In genomic region chrX:41150043-41150442, GRCh38 we compare ENCODE assay signal across 27 cellular contexts.
"Had no signal": no experiment of that assay in that cellular context is flagged by ENCODE, and none has a peak within 500 bp of the region (broad histone marks: within the 10 kb centered on the region; RNA-seq: fewer than 3 reads in every experiment).

No MANE protein-coding gene starts in this region.

- H3K27me3 Mint-ChIP-seq: activated CD4-positive, alpha-beta memory T cell treated with anti-CD3 and anti-CD28 coated beads for 36 hours; activated CD4-positive, alpha-beta T cell treated with anti-CD3 and anti-CD28 coated beads for 36 hours; activated CD4-positive, alpha-beta T cell treated with anti-CD3 and anti-CD28 coated beads, Interleukin-2, amount 10 ng/mL, durations not matched to agents 24 days and 14 days; activated naive CD4-positive, alpha-beta T cell treated with anti-CD3 and anti-CD28 coated beads, Interleukin-2, amount 10 ng/mL, durations not matched to agents 7 days and 5 days; activated naive CD8-positive, alpha-beta T cell treated with anti-CD3 and anti-CD28 coated beads, Interleukin-2, amount 10 ng/mL, durations not matched to agents 7 days and 5 days; activated T-cell treated with anti-CD3 and anti-CD28 coated beads, Interleukin-2, amount 50 U/mL, for 24 hours; dendritic cell treated with granulocyte-macrophage colony-stimulating factor and Interleukin-4, amounts not matched to agents 40 ng/mL and 50 ng/mL, for 4 days had no signal

- DNase-seq: activated CD4-positive, alpha-beta memory T cell treated with anti-CD3 and anti-CD28 coated beads for 36 hours; activated CD4-positive, alpha-beta T cell treated with anti-CD3 and anti-CD28 coated beads for 36 hours; activated CD4-positive, alpha-beta T cell treated with anti-CD3 and anti-CD28 coated beads, Interleukin-2, amount 10 ng/mL, durations not matched to agents 24 days and 14 days; activated CD4-positive, CD25-positive, alpha-beta regulatory T cell; activated CD4-positive, CD25-positive, alpha-beta regulatory T cell treated with anti-CD3 and anti-CD28 coated beads, Interleukin-2, amount 50 U/mL, for 72 hours; activated CD8-positive, alpha-beta memory T cell treated with anti-CD3 and anti-CD28 coated beads, Interleukin-2, amount 50 U/mL, for 48 hours; activated gamma-delta T cell; activated naive CD4-positive, alpha-beta T cell; activated naive CD4-positive, alpha-beta T cell treated with anti-CD3 and anti-CD28 coated beads, Interleukin-2, amount 10 ng/mL, durations not matched to agents 7 days and 5 days; activated naive CD8-positive, alpha-beta T cell treated with anti-CD3 and anti-CD28 coated beads, Interleukin-2, amount 10 ng/mL, durations not matched to agents 7 days and 5 days; activated T-cell treated with anti-CD3 and anti-CD28 coated beads for 4 hours; activated T-cell treated with anti-CD3 and anti-CD28 coated beads, Interleukin-2, amount 50 U/mL, for 24 hours; activated T-cell treated with anti-CD3 and anti-CD28 coated beads, Interleukin-2, amount 50 U/mL, for 72 hours; amniotic stem cell; anterior cingulate cortex; body of pancreas; caudate nucleus; dorsolateral prefrontal cortex; effector memory CD4-positive, alpha-beta T cell; endodermal cell; foreskin fibroblast; head of caudate nucleus; T-helper 2 cell had no signal

- H3K27ac ChIP-seq: body of pancreas, coronary artery, dorsolateral prefrontal cortex had no signal

- H3K4me3 Mint-ChIP-seq: activated CD4-positive, alpha-beta memory T cell treated with anti-CD3 and anti-CD28 coated beads for 36 hours; activated CD4-positive, alpha-beta T cell treated with anti-CD3 and anti-CD28 coated beads for 36 hours; activated CD4-positive, alpha-beta T cell treated with anti-CD3 and anti-CD28 coated beads, Interleukin-2, amount 10 ng/mL, durations not matched to agents 24 days and 14 days; activated naive CD4-positive, alpha-beta T cell treated with anti-CD3 and anti-CD28 coated beads, Interleukin-2, amount 10 ng/mL, durations not matched to agents 7 days and 5 days; activated naive CD8-positive, alpha-beta T cell treated with anti-CD3 and anti-CD28 coated beads, Interleukin-2, amount 10 ng/mL, durations not matched to agents 7 days and 5 days; activated T-cell treated with anti-CD3 and anti-CD28 coated beads, Interleukin-2, amount 50 U/mL, for 24 hours; activated T-cell treated with anti-CD3 and anti-CD28 coated beads, Interleukin-2, amount 50 U/mL, for 72 hours; dendritic cell treated with granulocyte-macrophage colony-stimulating factor and Interleukin-4, amounts not matched to agents 40 ng/mL and 50 ng/mL, for 4 days; endodermal cell had no signal

- H3K9me3 ChIP-seq: body of pancreas had no signal

- H3K9me3 Mint-ChIP-seq: activated CD4-positive, alpha-beta memory T cell treated with anti-CD3 and anti-CD28 coated beads for 36 hours; activated CD4-positive, alpha-beta T cell treated with anti-CD3 and anti-CD28 coated beads, Interleukin-2, amount 10 ng/mL, durations not matched to agents 24 days and 14 days; activated naive CD4-positive, alpha-beta T cell treated with anti-CD3 and anti-CD28 coated beads, Interleukin-2, amount 10 ng/mL, durations not matched to agents 7 days and 5 days; activated naive CD4-positive, alpha-beta T cell treated with anti-CD3 and anti-CD28 coated beads, Interleukin-2, amount 50 U/mL, for 72 hours; activated naive CD8-positive, alpha-beta T cell treated with anti-CD3 and anti-CD28 coated beads, Interleukin-2, amount 10 ng/mL, durations not matched to agents 7 days and 5 days; activated T-cell treated with anti-CD3 and anti-CD28 coated beads, Interleukin-2, amount 50 U/mL, for 24 hours; activated T-cell treated with anti-CD3 and anti-CD28 coated beads, Interleukin-2, amount 50 U/mL, for 72 hours; dendritic cell treated with granulocyte-macrophage colony-stimulating factor and Interleukin-4, amounts not matched to agents 40 ng/mL and 50 ng/mL, for 4 days had no signal

- H3K27ac Mint-ChIP-seq: activated CD4-positive, alpha-beta memory T cell treated with anti-CD3 and anti-CD28 coated beads for 36 hours; activated CD4-positive, alpha-beta T cell treated with anti-CD3 and anti-CD28 coated beads for 36 hours; activated CD4-positive, alpha-beta T cell treated with anti-CD3 and anti-CD28 coated beads, Interleukin-2, amount 10 ng/mL, durations not matched to agents 24 days and 14 days; activated naive CD4-positive, alpha-beta T cell treated with anti-CD3 and anti-CD28 coated beads, Interleukin-2, amount 10 ng/mL, durations not matched to agents 7 days and 5 days; activated naive CD4-positive, alpha-beta T cell treated with anti-CD3 and anti-CD28 coated beads, Interleukin-2, amount 50 U/mL, for 72 hours; activated naive CD8-positive, alpha-beta T cell treated with anti-CD3 and anti-CD28 coated beads, Interleukin-2, amount 10 ng/mL, durations not matched to agents 7 days and 5 days; activated T-cell treated with anti-CD3 and anti-CD28 coated beads, Interleukin-2, amount 50 U/mL, for 24 hours; activated T-cell treated with anti-CD3 and anti-CD28 coated beads, Interleukin-2, amount 50 U/mL, for 72 hours; dendritic cell treated with granulocyte-macrophage colony-stimulating factor and Interleukin-4, amounts not matched to agents 40 ng/mL and 50 ng/mL, for 4 days; endodermal cell had no signal

- H3K4me3 ChIP-seq: body of pancreas, coronary artery, dorsolateral prefrontal cortex had no signal

- H3K27me3 ChIP-seq: body of pancreas, dorsolateral prefrontal cortex had no signal

- ATAC-seq: activated CD4-positive, alpha-beta T cell treated with anti-CD3 and anti-CD28 coated beads for 36 hours; activated naive CD4-positive, alpha-beta T cell treated with anti-CD3 and anti-CD28 coated beads, Interleukin-2, amount 50 U/mL, for 72 hours; activated T-cell treated with anti-CD3 and anti-CD28 coated beads, Interleukin-2, amount 50 U/mL, for 72 hours; body of pancreas; esophagus mucosa had no signal
